Comparison of ENCODE assay signal across 1 cellular context in the genomic region with DNA sequence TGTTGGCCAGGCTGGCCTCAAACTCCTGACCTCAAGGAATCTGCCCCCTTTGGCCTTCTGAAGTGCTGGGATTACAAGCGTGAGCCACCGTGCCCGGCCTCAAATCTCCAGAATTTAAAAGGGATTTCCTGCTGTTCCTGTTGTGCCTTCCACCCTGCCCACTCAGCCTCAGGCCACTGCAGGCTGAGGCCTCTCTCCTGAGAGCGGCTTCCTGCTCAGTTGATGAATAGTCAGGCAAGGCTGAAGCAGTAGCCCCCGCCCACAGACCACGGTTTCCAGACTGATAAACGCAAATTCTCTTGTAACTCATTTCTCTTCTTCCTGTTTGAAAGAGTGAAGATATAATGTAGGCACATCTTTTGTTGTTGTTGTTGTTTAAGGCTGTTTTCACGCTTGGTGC.
TF ChIP-seq lines count a peak whose summit lies in the region.

No MANE protein-coding gene starts in this region.

TF ChIP-seq in H1, 55 proteins besides CTCF, POLR2A, EP300 and RAD21 (continued from another document):
- TF ChIP-seq GTF2F1 (IDR thresholded peaks at IDR 0.05; ENCODE audit: borderline replicate concordance, low read depth, low read length): no peak
TF ChIP-seq in H1: peak in this region for 0.
